In genomic region chr3:159619341-159619885, GRCh38 we compare ENCODE assay signal across 11 cellular contexts.
DNase-seq lines count a peak whose midpoint lies in the region; ATAC-seq and TF ChIP-seq lines count a peak whose summit lies in the region.
"Had no signal": no experiment of that assay in that cellular context is flagged by ENCODE, and none has a peak within 500 bp of the region (broad histone marks: within the 10 kb centered on the region; RNA-seq: fewer than 3 reads in every experiment).

No MANE protein-coding gene starts in this region.

- H3K36me3 ChIP-seq in mesenchymal stem cell (ENCODE audit: control insufficient read depth in 1 of 2, insufficient read depth in 2 of 2, low read depth in 1 of 2, low read length in 2 of 2) (no peaks in the 10 kb centered on the region), left lung (no peaks in the 10 kb centered on the region)

- DNase-seq in Caki2 (ENCODE audit: low read depth): peak; percentile 69
- peak; percentile 50 for DNase-seq in HEK293T (ENCODE audit: extremely low spot score)
- peak; percentile 36 for DNase-seq in amniotic epithelial cell (ENCODE audit: low read depth)
- DNase-seq in mesenchymal stem cell: peak; percentile 70
- DNase-seq in RPMI8226: no peak
- DNase-seq in CD1c-positive myeloid dendritic cell (ENCODE audit: extremely low spot score): no peak
- no peak for DNase-seq in left lung
- DNase-seq: activated naive CD4-positive, alpha-beta T cell treated with Interleukin-2 at 50 U/mL for 16 hours; effector memory CD8-positive, alpha-beta T cell; NCI-H510A treated with DMSO at 0.1 percent for 48 hours had no signal

- no peak overlapping the region for H2AFZ ChIP-seq in mesenchymal stem cell (ENCODE audit: low read depth, low read length)

- peaks cover 11% of the 10 kb centered on the region for H3K4me1 ChIP-seq in mesenchymal stem cell (ENCODE audit: control insufficient read depth, insufficient read depth, low read depth, low read length)
- no peaks in the 10 kb centered on the region for H3K4me1 ChIP-seq in left lung

- no peak overlapping the region for H2BK5ac ChIP-seq in mesenchymal stem cell (ENCODE audit: low read depth, low read length, poor library complexity, severe bottlenecking)

- no peak overlapping the region for H4K91ac ChIP-seq in mesenchymal stem cell (ENCODE audit: low read length)

- POLR2A ChIA-PET in HEK293T (lab: Yijun Ruan, JAX): interaction anchor here (0.6 kb wide), 1 partner anchor 385 kb away, joined by 3 read pairs; no protein-coding TSS in a partner anchor

- no peak overlapping the region for H2AK5ac ChIP-seq in mesenchymal stem cell (ENCODE audit: low read length, severe bottlenecking)

- H3K18ac ChIP-seq in mesenchymal stem cell (ENCODE audit: low read depth in 1 of 2, low read length in 2 of 2): no peak overlapping the region

- H3K27ac ChIP-seq in mesenchymal stem cell (ENCODE audit: low read length, poor library complexity, severe bottlenecking): peak overlapping the region; percentile 28
- no peak overlapping the region for H3K27ac ChIP-seq in left lung

- no peak overlapping the region for H4K8ac ChIP-seq in mesenchymal stem cell (ENCODE audit: low read length)

- 26% methylated on average over 2 of the region's 3 CpGs for WGBS in mesenchymal stem cell

- ATAC-seq in left lung (no peak), GM19035 (IDR thresholded peaks at IDR 0.05; ENCODE audit: unreplicated experiment) (no peak)
- ATAC-seq: effector memory CD8-positive, alpha-beta T cell had no signal

- H3K9ac ChIP-seq in mesenchymal stem cell (ENCODE audit: low read length): no peak overlapping the region

- H3K27me3 ChIP-seq in mesenchymal stem cell (ENCODE audit: control insufficient read depth in 1 of 2, insufficient read depth in 1 of 2, low read length in 2 of 2): no peaks in the 10 kb centered on the region
- no peaks in the 10 kb centered on the region for H3K27me3 ChIP-seq in left lung

- H3K4ac ChIP-seq in mesenchymal stem cell (ENCODE audit: low read depth in 1 of 2, low read length in 2 of 2): no peak overlapping the region

- intact Hi-C loops in left lung (cut with DNase I): loop anchor here in 1 of 2 donors (5.0 kb wide), 1 partner anchor 188 kb away; no protein-coding TSS in a partner anchor

- no peak overlapping the region for H2BK120ac ChIP-seq in mesenchymal stem cell (ENCODE audit: low read depth, low read length)

- H3K9me3 ChIP-seq in mesenchymal stem cell (ENCODE audit: control insufficient read depth, low read length) (no peaks in the 10 kb centered on the region), left lung (no peaks in the 10 kb centered on the region)

- H3K4me3 ChIP-seq in mesenchymal stem cell (ENCODE audit: insufficient read depth in 1 of 2, low read depth in 1 of 2, low read length in 2 of 2) (no peak overlapping the region), left lung (no peak overlapping the region)

- H2BK15ac ChIP-seq in mesenchymal stem cell (ENCODE audit: low read depth, poor library complexity, severe bottlenecking): no peak overlapping the region

- no peak for TF ChIP-seq CTCF in left lung (IDR thresholded peaks at IDR 0.05)

- CTCF ChIA-PET in HEK293T (lab: Yijun Ruan, JAX): interaction anchor here (0.6 kb wide), 1 partner anchor 402 kb away, joined by 3 read pairs; no protein-coding TSS in a partner anchor

- in situ Hi-C loops in Caki2 (cut with HindIII; ENCODE audit: low pct_unique_long_range_greater_than_20kb, low sequenced_read_pairs): no loop called here

- no peak overlapping the region for H2BK12ac ChIP-seq in mesenchymal stem cell (ENCODE audit: low read length in 2 of 2)

- H3K4me2 ChIP-seq in mesenchymal stem cell (ENCODE audit: low read length, poor library complexity, severe bottlenecking): no peak overlapping the region

- H3K14ac ChIP-seq in mesenchymal stem cell (ENCODE audit: low read length in 2 of 2): no peak overlapping the region

- no peaks in the 10 kb centered on the region for H3K79me1 ChIP-seq in mesenchymal stem cell (replicated peaks; ENCODE audit: low read length, poor library complexity, severe bottlenecking)

- H3K23ac ChIP-seq in mesenchymal stem cell (ENCODE audit: low read length in 2 of 2): peak overlapping the region in 1 of 2 experiments; percentile 72

TF ChIP-seq in HEK293T, 16 proteins besides CTCF, POLR2A, EP300 and RAD21:
- no peak for TF ChIP-seq BHLHE40 (IDR thresholded peaks at IDR 0.05; ENCODE audit: borderline replicate concordance)
- TF ChIP-seq, protein P1, sequence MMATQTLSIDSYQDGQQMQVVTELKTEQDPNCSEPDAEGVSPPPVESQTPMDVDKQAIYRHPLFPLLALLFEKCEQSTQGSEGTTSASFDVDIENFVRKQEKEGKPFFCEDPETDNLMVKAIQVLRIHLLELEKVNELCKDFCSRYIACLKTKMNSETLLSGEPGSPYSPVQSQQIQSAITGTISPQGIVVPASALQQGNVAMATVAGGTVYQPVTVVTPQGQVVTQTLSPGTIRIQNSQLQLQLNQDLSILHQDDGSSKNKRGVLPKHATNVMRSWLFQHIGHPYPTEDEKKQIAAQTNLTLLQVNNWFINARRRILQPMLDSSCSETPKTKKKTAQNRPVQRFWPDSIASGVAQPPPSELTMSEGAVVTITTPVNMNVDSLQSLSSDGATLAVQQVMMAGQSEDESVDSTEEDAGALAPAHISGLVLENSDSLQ (IDR thresholded peaks at IDR 0.05): peak; percentile 40

Comparison
In these comparisons a context has a peak if more than half of its experiments do, and no peak if none do; other contexts are left out.
1. DNase-seq: peak in Caki2 (single experiment), HEK293T (single experiment), amniotic epithelial cell (single experiment) and mesenchymal stem cell (single experiment); none in RPMI8226 (single experiment), CD1c-positive myeloid dendritic cell (single experiment) and left lung (0 of 2).